14 cellular contexts compared by ENCODE assay signal in the genomic region with DNA sequence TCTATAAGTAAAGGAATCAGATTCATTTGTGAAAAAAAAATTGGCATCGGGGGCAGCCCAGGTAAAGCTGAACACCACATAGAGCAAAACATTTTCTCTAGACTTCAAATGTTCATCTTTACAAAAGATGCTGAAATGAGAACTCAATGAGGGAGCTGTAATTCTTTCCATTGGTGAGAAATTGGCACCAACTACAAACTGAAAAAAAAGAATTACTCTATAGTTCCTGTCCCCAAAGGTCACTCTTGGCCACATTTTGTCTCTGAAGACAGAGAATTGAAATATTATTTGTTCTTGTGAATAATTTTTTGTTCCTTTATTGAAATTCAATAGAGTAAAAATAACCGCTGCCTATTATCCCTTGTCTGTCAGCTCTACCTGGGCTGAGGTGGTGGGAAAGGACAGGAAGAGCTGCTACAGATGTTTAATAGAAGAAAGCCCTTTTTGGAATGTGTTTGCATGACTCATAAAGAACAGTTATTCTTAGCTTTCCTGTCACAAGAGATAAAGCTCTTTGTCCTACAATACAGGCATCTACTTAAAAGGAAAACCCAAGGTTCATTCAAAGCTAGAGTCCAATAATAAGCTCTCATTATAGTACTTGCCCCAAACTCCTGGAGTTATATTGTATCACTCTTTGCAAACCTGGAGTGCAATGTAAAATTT.
A peak's percentile ranks its signal among the peaks of the same experiment; 100 is the strongest.
DNase-seq lines count a peak whose midpoint lies in the region; ATAC-seq and TF ChIP-seq lines count a peak whose summit lies in the region.
"Had no signal": no experiment of that assay in that cellular context is flagged by ENCODE, and none has a peak within 500 bp of the region (broad histone marks: within the 10 kb centered on the region; RNA-seq: fewer than 3 reads in every experiment).

No MANE protein-coding gene starts in this region.

- DNase-seq in NCI-H1436 treated with DMSO at 0.1 percent for 48 hours (lab: John Stamatoyannopoulos, UW) (peak; percentile 10), NCI-H1436 (lab: John Stamatoyannopoulos, UW) (no peak), NCI-H2196 treated with DMSO at 0.1 percent for 48 hours (lab: John Stamatoyannopoulos, UW; ENCODE audit: unreplicated experiment) (peak; percentile 12), fibroblast of lung (ENCODE audit: low read depth in 2 of 2) (peak; percentile 26 to 75), gastrocnemius medialis (no peak), hepatic stellate cell (ENCODE audit: low spot score) (no peak)
- DNase-seq in activated naive CD4-positive, alpha-beta T cell (lab: John Stamatoyannopoulos, UW), result no peak
- no peak for DNase-seq in T-helper 2 cell treated with Interferon-gamma antibody and Interleukin-4, amounts not matched to agents 5 μg/mL and 100 μg/mL, for 36 hours (ENCODE audit: low spot score)
- DNase-seq: activated CD8-positive, alpha-beta T cell treated with anti-CD3 and anti-CD28 coated beads for 36 hours; effector memory CD4-positive, alpha-beta T cell had no signal

- H3K36me3 Mint-ChIP-seq in T-helper 2 cell treated with Interferon-gamma antibody and Interleukin-4, amounts not matched to agents 5 μg/mL and 100 μg/mL, for 36 hours (ENCODE audit: low read depth), result no peaks in the 10 kb centered on the region
- H3K36me3 Mint-ChIP-seq: activated naive CD4-positive, alpha-beta T cell treated with anti-CD3 and anti-CD28 coated beads, Interleukin-2, amount 50 U/mL, for 72 hours; IgD-negative memory B cell; natural killer cell treated with Interleukin-12 subunit alpha and Interleukin-12 subunit beta and Interleukin-15 and Interleukin-18, amount 100 ng/mL, for 72 hours had no signal

- peaks cover 4% of the 10 kb centered on the region for H3K27me3 Mint-ChIP-seq in T-helper 2 cell treated with Interferon-gamma antibody and Interleukin-4, amounts not matched to agents 5 μg/mL and 100 μg/mL, for 36 hours (ENCODE audit: low read depth)

- TF ChIP-seq POLR2A in gastrocnemius medialis (IDR thresholded peaks at IDR 0.05), result no peak

- no peak overlapping the region for H3K4me2 ChIP-seq in fibroblast of lung (ENCODE audit: extremely low read depth, insufficient read depth, low read length)

- peak; percentile 74 to 93 for ATAC-seq in gastrocnemius medialis
- ATAC-seq: activated CD8-positive, alpha-beta T cell treated with anti-CD3 and anti-CD28 coated beads for 36 hours; activated naive CD4-positive, alpha-beta T cell treated with anti-CD3 and anti-CD28 coated beads, Interleukin-2, amount 50 U/mL, for 72 hours; natural killer cell treated with Interleukin-12 subunit alpha and Interleukin-12 subunit beta and Interleukin-15 and Interleukin-18, amount 100 ng/mL, for 72 hours had no signal

- TF ChIP-seq CTCF in fibroblast of lung (conservative IDR thresholded peaks at IDR 0.05 in 1 of 2, IDR thresholded peaks at IDR 0.05 in 1 of 2; ENCODE audit: low read depth in 1 of 2, low read length in 2 of 2) (no peak), gastrocnemius medialis (IDR thresholded peaks at IDR 0.05 in 4 of 5, conservative IDR thresholded peaks at IDR 0.05 in 1 of 5) (no peak)

- no peaks in the 10 kb centered on the region for H3K4me1 ChIP-seq in fibroblast of lung (ENCODE audit: control insufficient read depth, extremely low read depth, insufficient read depth, low read length)
- H3K4me1 ChIP-seq in gastrocnemius medialis, result peaks cover 7 to 9% of the 10 kb centered on the region in 2 donors

- H3K9ac ChIP-seq in fibroblast of lung (ENCODE audit: insufficient read depth, low read length), result no peak overlapping the region

- H3K36me3 ChIP-seq in fibroblast of lung (ENCODE audit: control insufficient read depth, insufficient read depth, low read length), result no peaks in the 10 kb centered on the region
- no peaks in the 10 kb centered on the region for H3K36me3 ChIP-seq in gastrocnemius medialis

- no peak overlapping the region for H2AFZ ChIP-seq in fibroblast of lung (ENCODE audit: low read length)

- H4K20me1 ChIP-seq in fibroblast of lung (ENCODE audit: control insufficient read depth, extremely low read depth, insufficient read depth, low read length), result no peaks in the 10 kb centered on the region

- intact Hi-C loops in gastrocnemius medialis (cut with DNase I; ENCODE audit: low total_unique reads), result no loop called here

- H3K4me1 Mint-ChIP-seq in T-helper 2 cell treated with Interferon-gamma antibody and Interleukin-4, amounts not matched to agents 5 μg/mL and 100 μg/mL, for 36 hours (ENCODE audit: low read depth), result no peaks in the 10 kb centered on the region
- H3K4me1 Mint-ChIP-seq: IgD-negative memory B cell had no signal

- H3K4me3 Mint-ChIP-seq in T-helper 2 cell treated with Interferon-gamma antibody and Interleukin-4, amounts not matched to agents 5 μg/mL and 100 μg/mL, for 36 hours, result no peak overlapping the region
- H3K4me3 Mint-ChIP-seq: activated CD8-positive, alpha-beta T cell treated with anti-CD3 and anti-CD28 coated beads for 36 hours; IgD-negative memory B cell; natural killer cell treated with Interleukin-12 subunit alpha and Interleukin-12 subunit beta and Interleukin-15 and Interleukin-18, amount 100 ng/mL, for 72 hours; T-helper 1 cell treated with Interleukin-12 subunit alpha and Interleukin-12 subunit beta and Interleukin-4 antibody, amounts not matched to agents 30 μg/mL and 1 μg/mL, for 36 hours had no signal

- in situ Hi-C loops in gastrocnemius medialis (cut with MboI; ENCODE audit: low sequenced_read_pairs in 4 of 4), result no loop called here

- H3K27ac Mint-ChIP-seq in T-helper 2 cell treated with Interferon-gamma antibody and Interleukin-4, amounts not matched to agents 5 μg/mL and 100 μg/mL, for 36 hours, result no peak overlapping the region
- H3K27ac Mint-ChIP-seq: activated CD8-positive, alpha-beta T cell treated with anti-CD3 and anti-CD28 coated beads for 36 hours; activated naive CD4-positive, alpha-beta T cell treated with anti-CD3 and anti-CD28 coated beads, Interleukin-2, amount 50 U/mL, for 72 hours; IgD-negative memory B cell; natural killer cell treated with Interleukin-12 subunit alpha and Interleukin-12 subunit beta and Interleukin-15 and Interleukin-18, amount 100 ng/mL, for 72 hours; T-helper 1 cell treated with Interleukin-12 subunit alpha and Interleukin-12 subunit beta and Interleukin-4 antibody, amounts not matched to agents 30 μg/mL and 1 μg/mL, for 36 hours had no signal

- no peaks in the 10 kb centered on the region for H3K79me2 ChIP-seq in fibroblast of lung (ENCODE audit: control insufficient read depth, insufficient read depth, low read length)

- no peak overlapping the region for H3K4me3 ChIP-seq in fibroblast of lung (replicated peaks in 1 of 4; ENCODE audit: control extremely low read depth in 1 of 4, insufficient read depth in 1 of 4, low read depth in 3 of 4, low read length in 4 of 4)
- no peak overlapping the region for H3K4me3 ChIP-seq in gastrocnemius medialis

- H3K27ac ChIP-seq in fibroblast of lung (ENCODE audit: insufficient read depth, low read length), result no peak overlapping the region
- peak overlapping the region in 3 of 4 donors; percentile 23 to 70 (median 35) for H3K27ac ChIP-seq in gastrocnemius medialis

- H3K27me3 ChIP-seq in fibroblast of lung (ENCODE audit: control insufficient read depth, insufficient read depth, low read length) (no peaks in the 10 kb centered on the region), gastrocnemius medialis (no peaks in the 10 kb centered on the region)

- no peaks in the 10 kb centered on the region for H3K9me3 Mint-ChIP-seq in T-helper 2 cell treated with Interferon-gamma antibody and Interleukin-4, amounts not matched to agents 5 μg/mL and 100 μg/mL, for 36 hours
- H3K9me3 Mint-ChIP-seq: activated CD8-positive, alpha-beta T cell treated with anti-CD3 and anti-CD28 coated beads for 36 hours; activated naive CD4-positive, alpha-beta T cell treated with anti-CD3 and anti-CD28 coated beads, Interleukin-2, amount 50 U/mL, for 72 hours; IgD-negative memory B cell; natural killer cell treated with Interleukin-12 subunit alpha and Interleukin-12 subunit beta and Interleukin-15 and Interleukin-18, amount 100 ng/mL, for 72 hours; T-helper 1 cell treated with Interleukin-12 subunit alpha and Interleukin-12 subunit beta and Interleukin-4 antibody, amounts not matched to agents 30 μg/mL and 1 μg/mL, for 36 hours had no signal

- no peaks in the 10 kb centered on the region for H3K9me3 ChIP-seq in fibroblast of lung (ENCODE audit: control insufficient read depth, insufficient read depth, low read depth, low read length)
- H3K9me3 ChIP-seq in gastrocnemius medialis, result no peaks in the 10 kb centered on the region

Comparison
In these comparisons a context has a peak if more than half of its experiments do, and no peak if none do; other contexts are left out.
1. DNase-seq: peak in NCI-H1436 treated with DMSO at 0.1 percent for 48 hours (single experiment), NCI-H2196 treated with DMSO at 0.1 percent for 48 hours (single experiment) and fibroblast of lung (2 of 2); none in NCI-H1436 (single experiment), gastrocnemius medialis (0 of 2), hepatic stellate cell (single experiment), activated naive CD4-positive, alpha-beta T cell (0 of 4) and T-helper 2 cell treated with Interferon-gamma antibody and Interleukin-4, amounts not matched to agents 5 μg/mL and 100 μg/mL, for 36 hours (single experiment).